Comparison of ENCODE assay signal across 1 cellular context in genomic region chr12:23941780-23942179, GRCh38.
A peak's percentile ranks its signal among the peaks of the same experiment; 100 is the strongest.
TF ChIP-seq lines count a peak whose summit lies in the region.

No MANE protein-coding gene starts in this region.

TF ChIP-seq in HepG2, 621 proteins besides CTCF, POLR2A, EP300 and RAD21 (continued from another document and continues in another):
- TF ChIP-seq ZHX1 (CRISPR knock-in tag; IDR thresholded peaks at IDR 0.05; ENCODE audit: low read depth) = no peak
- TF ChIP-seq GATAD1 (CRISPR knock-in tag; IDR thresholded peaks at IDR 0.05) = no peak
- no peak for TF ChIP-seq ZNF713 (CRISPR knock-in tag; IDR thresholded peaks at IDR 0.05)
- no peak for TF ChIP-seq TRAFD1 (CRISPR knock-in tag; IDR thresholded peaks at IDR 0.05; ENCODE audit: borderline replicate concordance)
- no peak for TF ChIP-seq CBX1 (IDR thresholded peaks at IDR 0.05; ENCODE audit: low read depth)
- TF ChIP-seq NFE2L1 (CRISPR knock-in tag; IDR thresholded peaks at IDR 0.05; ENCODE audit: borderline replicate concordance) = no peak
- peak in 1 of 2 experiments; percentile 15; a peak in 1 of 4 replicates for TF ChIP-seq KLF16 (CRISPR knock-in tag; IDR thresholded peaks at IDR 0.05)
- TF ChIP-seq YEATS4 (CRISPR knock-in tag; IDR thresholded peaks at IDR 0.05; ENCODE audit: borderline replicate concordance) = no peak; the same call in 1 of the 2 replicates
- TF ChIP-seq DPF2 (CRISPR knock-in tag; IDR thresholded peaks at IDR 0.05; ENCODE audit: borderline replicate concordance, low read depth) = 0 out of 2 replicates have a peak, but pooled peaks have one; percentile 56
- no peak for TF ChIP-seq ZNF292 (CRISPR knock-in tag; IDR thresholded peaks at IDR 0.05; ENCODE audit: borderline replicate concordance, low read depth)
- TF ChIP-seq ZXDC (CRISPR knock-in tag; IDR thresholded peaks at IDR 0.05) = no peak
- peak; percentile 86 for TF ChIP-seq CEBPB (IDR thresholded peaks at IDR 0.05; ENCODE audit: borderline replicate concordance, low read depth, low read length)
- 0 out of 2 replicates have a peak, but pooled peaks have one; percentile 33 for TF ChIP-seq KMT2B (CRISPR knock-in tag; IDR thresholded peaks at IDR 0.05)
- peak; percentile 66 for TF ChIP-seq HDAC2 (CRISPR knock-in tag; IDR thresholded peaks at IDR 0.05)
- no peak for TF ChIP-seq TAF1 (CRISPR knock-in tag; IDR thresholded peaks at IDR 0.05)
- TF ChIP-seq SP140L (CRISPR knock-in tag; IDR thresholded peaks at IDR 0.05; ENCODE audit: borderline replicate concordance) = no peak
- TF ChIP-seq TCF7 (IDR thresholded peaks at IDR 0.05; ENCODE audit: low read depth) = peak; percentile 59
- TF ChIP-seq ZNF225 (CRISPR knock-in tag; IDR thresholded peaks at IDR 0.05) = no peak
- no peak for TF ChIP-seq ZNF296 (CRISPR knock-in tag; conservative IDR thresholded peaks at IDR 0.05)
- no peak for TF ChIP-seq RFX5 (IDR thresholded peaks at IDR 0.05; ENCODE audit: low read depth, low read length)
- no peak for TF ChIP-seq REXO4 (CRISPR knock-in tag; IDR thresholded peaks at IDR 0.05; ENCODE audit: borderline replicate concordance)
- TF ChIP-seq NCOA2 (CRISPR knock-in tag; IDR thresholded peaks at IDR 0.05) = peak; percentile 90
- TF ChIP-seq FOXP1 (IDR thresholded peaks at IDR 0.05) = no peak
- TF ChIP-seq FOXP1 (CRISPR knock-in tag; IDR thresholded peaks at IDR 0.05) = peak; percentile 59; the same call in 1 of the 2 replicates
- TF ChIP-seq ZFP41 (CRISPR knock-in tag; IDR thresholded peaks at IDR 0.05; ENCODE audit: borderline replicate concordance) = no peak
- TF ChIP-seq ZNF10 (CRISPR knock-in tag; IDR thresholded peaks at IDR 0.05; ENCODE audit: borderline replicate concordance, low read depth) = no peak
- TF ChIP-seq PHF21A (CRISPR knock-in tag; IDR thresholded peaks at IDR 0.05) = no peak
- TF ChIP-seq RARA (CRISPR knock-in tag; IDR thresholded peaks at IDR 0.05) = no peak
- no peak for TF ChIP-seq ZSCAN25 (CRISPR knock-in tag; IDR thresholded peaks at IDR 0.05)
- no peak for TF ChIP-seq RARG (CRISPR knock-in tag; IDR thresholded peaks at IDR 0.05; ENCODE audit: low read depth)
- TF ChIP-seq ZBTB7B (CRISPR knock-in tag; IDR thresholded peaks at IDR 0.05) = no peak
- no peak for TF ChIP-seq ETS1 (CRISPR knock-in tag; IDR thresholded peaks at IDR 0.05)
- TF ChIP-seq AHDC1 (CRISPR knock-in tag; IDR thresholded peaks at IDR 0.05; ENCODE audit: borderline replicate concordance) = peak; percentile 87; the same call in 1 of the 2 replicates
- TF ChIP-seq MED1 (CRISPR knock-in tag; IDR thresholded peaks at IDR 0.05) = peak; percentile 79
- TF ChIP-seq KLF15 (CRISPR knock-in tag; IDR thresholded peaks at IDR 0.05; ENCODE audit: borderline replicate concordance) = no peak
- TF ChIP-seq ZBTB43 (CRISPR knock-in tag; conservative IDR thresholded peaks at IDR 0.05) = peak; percentile 79
- peak; percentile 92 for TF ChIP-seq HNF4A (CRISPR knock-in tag; IDR thresholded peaks at IDR 0.05)
- TF ChIP-seq HOXA3 (CRISPR knock-in tag; IDR thresholded peaks at IDR 0.05) = no peak
- TF ChIP-seq IRX3 (CRISPR knock-in tag; IDR thresholded peaks at IDR 0.05; ENCODE audit: borderline replicate concordance, low read depth) = no peak
- TF ChIP-seq GFI1 (CRISPR knock-in tag; IDR thresholded peaks at IDR 0.05; ENCODE audit: borderline replicate concordance) = 0 out of 2 replicates have a peak, but pooled peaks have one; percentile 22
- TF ChIP-seq ZNF550 (CRISPR knock-in tag; IDR thresholded peaks at IDR 0.05; ENCODE audit: borderline replicate concordance) = no peak
- TF ChIP-seq ZNF646 (CRISPR knock-in tag; IDR thresholded peaks at IDR 0.05) = no peak
- no peak for TF ChIP-seq ZNF44 (CRISPR knock-in tag; IDR thresholded peaks at IDR 0.05)
